1 cellular context compared by ENCODE assay signal in genomic region chr12:30996255-30996654, GRCh38.
TF ChIP-seq lines count a peak whose summit lies in the region.

No MANE protein-coding gene starts in this region.

TF ChIP-seq in WTC11, 78 proteins besides CTCF, POLR2A, EP300 and RAD21 (continued from another document):
- TF ChIP-seq HMGXB4 (CRISPR knock-in tag; IDR thresholded peaks at IDR 0.05): no peak
- no peak for TF ChIP-seq AFF4 (CRISPR knock-in tag; IDR thresholded peaks at IDR 0.05; ENCODE audit: borderline replicate concordance)
- TF ChIP-seq AR (CRISPR knock-in tag; IDR thresholded peaks at IDR 0.05): no peak
